24 cellular contexts compared by ENCODE assay signal in genomic region chr4:5133933-5134594, GRCh38.
DNase-seq lines count a peak whose midpoint lies in the region; ATAC-seq, FAIRE-seq and TF ChIP-seq lines count a peak whose summit lies in the region.
"Had no signal": no experiment of that assay in that cellular context is flagged by ENCODE, and none has a peak within 500 bp of the region (broad histone marks: within the 10 kb centered on the region; RNA-seq: fewer than 3 reads in every experiment).

No MANE protein-coding gene starts in this region.

- no peak for TF ChIP-seq POLR2A in A549 (IDR thresholded peaks at IDR 0.05; ENCODE audit: low read length)
- TF ChIP-seq POLR2A in GM18505 (IDR thresholded peaks at IDR 0.05; ENCODE audit: borderline replicate concordance, extremely low read depth, insufficient read depth, insufficient read length), result no peak

- H3K4me2 ChIP-seq in A549, result peak overlapping the region; percentile 22; the same call in 1 of the 3 replicates

- H3K4me1 ChIP-seq in A549, result peaks cover 39% of the 10 kb centered on the region
- H3K4me1 ChIP-seq in HUES48 (ENCODE audit: control insufficient read depth, insufficient read depth, low read length), result peaks cover 31% of the 10 kb centered on the region
- peaks cover 20% of the 10 kb centered on the region for H3K4me1 ChIP-seq in iPS-20b (ENCODE audit: insufficient read depth, low read length)
- peaks cover 6% of the 10 kb centered on the region for H3K4me1 ChIP-seq in endodermal cell (ENCODE audit: control insufficient read depth, insufficient read depth, low read length)
- H3K4me1 ChIP-seq: BE2C, Caco-2, HAP-1 had no signal

- no peaks in the 10 kb centered on the region for H3K9me3 ChIP-seq in A549
- H3K9me3 ChIP-seq in HUES48 (ENCODE audit: control insufficient read depth, insufficient read depth, low read length), result no peaks in the 10 kb centered on the region
- H3K9me3 ChIP-seq in iPS-20b (ENCODE audit: insufficient read depth, low read depth, low read length), result 0 out of 2 replicates have a peak, but pooled peaks cover 2% of the 10 kb centered on the region
- peaks cover 10% of the 10 kb centered on the region for H3K9me3 ChIP-seq in endodermal cell (ENCODE audit: control insufficient read depth, low read length)
- H3K9me3 ChIP-seq: BE2C, Caco-2, HAP-1 had no signal

- no peak for FAIRE-seq in A549 (lab: Jason Lieb, UNC)
- FAIRE-seq: D721Med, G401.6, GM12891, GM18507, HepG2 had no signal

- no peak overlapping the region for H3K4me3 ChIP-seq in A549
- no peak overlapping the region for H3K4me3 ChIP-seq in HUES48 (ENCODE audit: low read depth, low read length)
- peak overlapping the region; percentile 20 for H3K4me3 ChIP-seq in iPS-20b (ENCODE audit: low read length)
- no peak overlapping the region for H3K4me3 ChIP-seq in endodermal cell (ENCODE audit: low read length)
- H3K4me3 ChIP-seq in H7 (ENCODE audit: insufficient read depth, low read depth, low read length), result no peak overlapping the region
- H3K4me3 ChIP-seq: GM23248, HAP-1 had no signal

- intact Hi-C loops in activated CD8-positive, alpha-beta T cell treated with anti-CD3 and anti-CD28 coated beads for 36 hours (cut with micrococcal nuclease), result no loop called here

- H3K36me3 ChIP-seq in HUES48 (ENCODE audit: control insufficient read depth, insufficient read depth, low read length), result no peaks in the 10 kb centered on the region
- no peaks in the 10 kb centered on the region for H3K36me3 ChIP-seq in iPS-20b (ENCODE audit: insufficient read depth, low read depth, low read length)
- H3K36me3 ChIP-seq in endodermal cell (ENCODE audit: control insufficient read depth, insufficient read depth, low read length), result no peaks in the 10 kb centered on the region
- H3K36me3 ChIP-seq in H7 (replicated peaks; ENCODE audit: control insufficient read depth, insufficient read depth, low read length), result no peaks in the 10 kb centered on the region
- H3K36me3 ChIP-seq: BE2C, HAP-1 had no signal

- H3K9ac ChIP-seq in HUES48 (ENCODE audit: low read depth, low read length) (no peak overlapping the region), iPS-20b (ENCODE audit: low read depth, low read length) (no peak overlapping the region), endodermal cell (ENCODE audit: extremely low read depth, low read length, poor library complexity, severe bottlenecking) (no peak overlapping the region)
- H3K9ac ChIP-seq: GM23248 had no signal

- peaks cover 2% of the 10 kb centered on the region for H3K9me3 Mint-ChIP-seq in activated CD8-positive, alpha-beta T cell treated with anti-CD3 and anti-CD28 coated beads for 36 hours
- H3K9me3 Mint-ChIP-seq in endodermal cell, result no peaks in the 10 kb centered on the region

- H3K36me3 Mint-ChIP-seq in activated CD8-positive, alpha-beta T cell treated with anti-CD3 and anti-CD28 coated beads for 36 hours (ENCODE audit: low read depth), result no peaks in the 10 kb centered on the region
- no peaks in the 10 kb centered on the region for H3K36me3 Mint-ChIP-seq in endodermal cell (ENCODE audit: low read depth)
- H3K36me3 Mint-ChIP-seq: CD4-positive, CD25-positive, alpha-beta regulatory T cell had no signal

- no peak overlapping the region for H3K4me3 Mint-ChIP-seq in activated CD8-positive, alpha-beta T cell treated with anti-CD3 and anti-CD28 coated beads for 36 hours
- H3K4me3 Mint-ChIP-seq in endodermal cell, result no peak overlapping the region
- H3K4me3 Mint-ChIP-seq: CD4-positive, CD25-positive, alpha-beta regulatory T cell had no signal

- no peak for DNase-seq in A549 (ENCODE audit: low read depth in 1 of 2, low spot score in 1 of 2)
- DNase-seq in activated CD8-positive, alpha-beta T cell treated with anti-CD3 and anti-CD28 coated beads for 36 hours, result no peak
- DNase-seq in endodermal cell, result no peak
- DNase-seq in H7, result no peak
- DNase-seq: 8988T; ACHN; BE2C; C1 segment of cervical spinal cord; Caco-2; CD4-positive, CD25-positive, alpha-beta regulatory T cell; GM23248; KBM-7 had no signal

- WGBS in A549 (ENCODE audit: missing lambda C conversion rate), result 93% methylated on average over 4 of the region's 4 CpGs
- 62 to 72% methylated on average over 4 of the region's 4 CpGs for WGBS in endodermal cell (ENCODE audit: insufficient coverage in 1 of 2, insufficient read length in 1 of 2), 2 experiments

- no peak overlapping the region for H3K27ac Mint-ChIP-seq in activated CD8-positive, alpha-beta T cell treated with anti-CD3 and anti-CD28 coated beads for 36 hours
- H3K27ac Mint-ChIP-seq in endodermal cell, result no peak overlapping the region
- H3K27ac Mint-ChIP-seq: CD4-positive, CD25-positive, alpha-beta regulatory T cell; IgD-negative memory B cell had no signal

- CTCF ChIA-PET in A549 (lab: Yijun Ruan, JAX), result interaction anchor here (1.7 kb wide), 1 partner anchor 84 kb away, joined by 7 read pairs; no protein-coding TSS in a partner anchor
- CTCF ChIA-PET in activated CD8-positive, alpha-beta T cell treated with anti-CD3 and anti-CD28 coated beads for 36 hours (lab: Charles Lee), result no interaction called here

- no peaks in the 10 kb centered on the region for H3K4me1 Mint-ChIP-seq in activated CD8-positive, alpha-beta T cell treated with anti-CD3 and anti-CD28 coated beads for 36 hours (ENCODE audit: low read depth)
- H3K4me1 Mint-ChIP-seq in endodermal cell, result peaks cover 16% of the 10 kb centered on the region
- H3K4me1 Mint-ChIP-seq: CD4-positive, CD25-positive, alpha-beta regulatory T cell; IgD-negative memory B cell had no signal

- TF ChIP-seq RAD21 in A549 (conservative IDR thresholded peaks at IDR 0.05 in 1 of 2, IDR thresholded peaks at IDR 0.05 in 1 of 2), result no peak

- TF ChIP-seq CTCF in A549 (IDR thresholded peaks at IDR 0.05) (no peak), VCaP (conservative IDR thresholded peaks at IDR 0.05) (no peak), endodermal cell (conservative IDR thresholded peaks at IDR 0.05) (no peak)
- TF ChIP-seq CTCF in activated CD8-positive, alpha-beta T cell treated with anti-CD3 and anti-CD28 coated beads for 36 hours (IDR thresholded peaks at IDR 0.05), result no peak

- H3K27me3 Mint-ChIP-seq in activated CD8-positive, alpha-beta T cell treated with anti-CD3 and anti-CD28 coated beads for 36 hours, result no peaks in the 10 kb centered on the region
- H3K27me3 Mint-ChIP-seq in endodermal cell (ENCODE audit: insufficient read depth), result peaks cover 22% of the 10 kb centered on the region
- H3K27me3 Mint-ChIP-seq: IgD-negative memory B cell had no signal

- no peak for TF ChIP-seq EP300 in A549 (IDR thresholded peaks at IDR 0.05)

- no peak for ATAC-seq in A549
- no peak for ATAC-seq in activated CD8-positive, alpha-beta T cell treated with anti-CD3 and anti-CD28 coated beads for 36 hours
- no peak for ATAC-seq in GM18505 (IDR thresholded peaks at IDR 0.05; ENCODE audit: unreplicated experiment)
- ATAC-seq: HepG2 had no signal

- POLR2A ChIA-PET in A549 (lab: Yijun Ruan, JAX), result no interaction called here
- POLR2A ChIA-PET in activated CD8-positive, alpha-beta T cell treated with anti-CD3 and anti-CD28 coated beads for 36 hours (lab: Charles Lee), result no interaction called here

- peak overlapping the region in 1 of 2 experiments; percentile 28; a peak in 1 of 6 replicates for H3K27ac ChIP-seq in A549
- H3K27ac ChIP-seq in HUES48 (ENCODE audit: low read depth, low read length), result peak overlapping the region; percentile 56
- H3K27ac ChIP-seq in VCaP, result peak overlapping the region; percentile 40
- no peak overlapping the region for H3K27ac ChIP-seq in iPS-20b (ENCODE audit: low read length)
- H3K27ac ChIP-seq in endodermal cell (ENCODE audit: low read depth, low read length), result no peak overlapping the region
- H3K27ac ChIP-seq: GM23248, HL-60 had no signal

- no peaks in the 10 kb centered on the region for H3K27me3 ChIP-seq in HUES48 (ENCODE audit: control insufficient read depth, insufficient read depth, low read length)
- H3K27me3 ChIP-seq in iPS-20b (ENCODE audit: insufficient read depth, low read length), result no peaks in the 10 kb centered on the region
- H3K27me3 ChIP-seq in endodermal cell (ENCODE audit: control insufficient read depth, insufficient read depth, low read length, poor library complexity, severe bottlenecking), result no peaks in the 10 kb centered on the region
- no peaks in the 10 kb centered on the region; the same call in 1 of the 2 replicates for H3K27me3 ChIP-seq in H7 (ENCODE audit: control insufficient read depth, insufficient read depth, low read length)
- H3K27me3 ChIP-seq: BE2C had no signal

TF ChIP-seq in A549, 52 proteins besides CTCF, POLR2A, EP300 and RAD21:
- TF ChIP-seq JUN (IDR thresholded peaks at IDR 0.05) (no peak), CHD2 (IDR thresholded peaks at IDR 0.05; ENCODE audit: low read length, partially characterized antibody) (no peak), HOXB13 (CRISPR knock-in tag; IDR thresholded peaks at IDR 0.05; ENCODE audit: low read depth) (no peak), CBX2 (IDR thresholded peaks at IDR 0.05; ENCODE audit: borderline replicate concordance, low read depth) (no peak), HMGXB4 (CRISPR knock-in tag; IDR thresholded peaks at IDR 0.05; ENCODE audit: borderline replicate concordance) (no peak), KDM5A (IDR thresholded peaks at IDR 0.05) (no peak), USF2 (IDR thresholded peaks at IDR 0.05) (no peak), EHMT2 (IDR thresholded peaks at IDR 0.05; ENCODE audit: low read depth) (no peak)

Comparison
In these comparisons a context has a peak if more than half of its experiments do, and no peak if none do; other contexts are left out.
1. H3K27ac ChIP-seq: peak in HUES48 (single experiment) and VCaP (single experiment); none in iPS-20b (single experiment) and endodermal cell (single experiment).